In genomic region chr19:45424191-45425058, GRCh38 we compare ENCODE assay signal across 8 cellular contexts. TPM values are rescaled to one million over a fixed set of nuclear protein-coding genes. Genes with fewer than 3 reads are reported as not detected.
DNase-seq lines count a peak whose midpoint lies in the region; ATAC-seq and TF ChIP-seq lines count a peak whose summit lies in the region.

No MANE protein-coding gene starts in this region.

- no peaks in the 10 kb centered on the region for H3K9me2 ChIP-seq in DOHH2 (replicated peaks; ENCODE audit: control insufficient read depth, low read length)

- H3K4me1 ChIP-seq in DOHH2 (ENCODE audit: control insufficient read depth, low read length) (peaks cover 75% of the 10 kb centered on the region), breast epithelium (peaks cover 0 to 8% of the 10 kb centered on the region in 2 donors), spleen (peaks cover 27 to 90% (median 68%) of the 10 kb centered on the region in 6 donors)

- no peaks in the 10 kb centered on the region for H4K20me1 ChIP-seq in DOHH2 (ENCODE audit: control insufficient read depth, insufficient read depth, low read depth, low read length)

- H3K9me3 ChIP-seq in DOHH2 (ENCODE audit: control insufficient read depth, insufficient read depth, low read length) (no peaks in the 10 kb centered on the region), breast epithelium (no peaks in the 10 kb centered on the region), spleen (no peaks in the 10 kb centered on the region)

- peak; percentile 28 for ATAC-seq in HG03097 (IDR thresholded peaks at IDR 0.05; ENCODE audit: low FRiP score, unreplicated experiment)
- no peak for ATAC-seq in HG03520 (IDR thresholded peaks at IDR 0.05; ENCODE audit: unreplicated experiment)

- TF ChIP-seq POLR2A in breast epithelium (IDR thresholded peaks at IDR 0.05) (no peak), spleen (IDR thresholded peaks at IDR 0.05) (no peak)

- intact Hi-C loops in breast epithelium (cut with DNase I; ENCODE audit: low total_unique reads): loop anchor here (10.0 kb wide), 1 partner anchor 50 kb away; no protein-coding TSS in a partner anchor
- intact Hi-C loops in spleen (cut with DNase I; ENCODE audit: low total_unique reads): no loop called here

- peaks cover 16% of the 10 kb centered on the region for H3K79me2 ChIP-seq in DOHH2 (ENCODE audit: control insufficient read depth, low read length)

- peak overlapping the region; percentile 81 for H3K4me3 ChIP-seq in DOHH2 (ENCODE audit: low read length)
- peak overlapping the region; percentile 60 to 83 (median 68) for H3K4me3 ChIP-seq in breast epithelium
- H3K4me3 ChIP-seq in spleen: peak overlapping the region; percentile 55 to 80 (median 66)

- TF ChIP-seq CTCF in DOHH2 (IDR thresholded peaks at IDR 0.05; ENCODE audit: low read depth, low read length, poor library complexity, severe bottlenecking) (no peak), breast epithelium (IDR thresholded peaks at IDR 0.05) (no peak), spleen (IDR thresholded peaks at IDR 0.05 in 8 of 11, conservative IDR thresholded peaks at IDR 0.05 in 3 of 11) (no peak)

- 14 to 32% (median 24%) methylated on average over 24 of the region's 24 CpGs for WGBS in spleen, 5 donors

- peaks cover 18% of the 10 kb centered on the region for H3F3A ChIP-seq in DOHH2 (ENCODE audit: control insufficient read depth, insufficient read depth)

- peak overlapping the region; percentile 92 for H3K4me2 ChIP-seq in DOHH2 (ENCODE audit: low read length)

- H3K27ac ChIP-seq in DOHH2 (ENCODE audit: low read depth, low read length) (peak overlapping the region; percentile 83), breast epithelium (peak overlapping the region; percentile 90 to 97), spleen (peak overlapping the region; percentile 85 to 95 (median 92))

- DNase-seq in SHP77 treated with DMSO at 0.1 percent for 48 hours (lab: John Stamatoyannopoulos, UW) (peak; percentile 53), breast epithelium (ENCODE audit: low spot score in 2 of 2) (no peak), iris pigment epithelial cell (ENCODE audit: low read depth) (peak; percentile 96), spleen (peak; percentile 87), NCI-H1436 treated with DMSO at 0.1 percent for 48 hours (lab: John Stamatoyannopoulos, UW) (no peak)

- H3K36me3 ChIP-seq in DOHH2 (ENCODE audit: control insufficient read depth, low read length): peaks cover 12% of the 10 kb centered on the region
- no peaks in the 10 kb centered on the region for H3K36me3 ChIP-seq in breast epithelium
- peaks cover 0 to 32% (median 10%) of the 10 kb centered on the region in 6 donors for H3K36me3 ChIP-seq in spleen

- H3K27me3 ChIP-seq in DOHH2 (ENCODE audit: control insufficient read depth, low read length) (peaks cover 8% of the 10 kb centered on the region), breast epithelium (no peaks in the 10 kb centered on the region), spleen (replicated peaks in 1 of 7) (peaks cover 0 to 26% (median 9%) of the 10 kb centered on the region in 7 donors)

RNA-seq across cellular contexts. Expression of gene ERCC1, which starts 0.7 kb away (rescaled TPM):
- 10 to 100 TPM; 89.9 to 96.7 (median 91.2) TPM for total RNA-seq in breast epithelium
- total RNA-seq in spleen: 10 to 100 TPM; 47.3 to 69.4 (median 59.7) TPM
- 10 to 100 TPM; 45.3 to 54.6 (median 50.0) TPM for polyA plus RNA-seq in spleen

RNA-seq across cellular contexts. Expression of gene POLR1G, which starts 18.0 kb away (rescaled TPM):
- total RNA-seq in breast epithelium (1 to 10 TPM; 2.6 to 6.9 (median 5.3) TPM), spleen (1 to 10 TPM; 2.6 to 4.3 (median 3.1) TPM)
- polyA plus RNA-seq in spleen: 1 to 10 TPM; 2.1 to 4.3 (median 2.5) TPM

RNA-seq across cellular contexts. Expression of gene PPP1R13L, which starts 19.6 kb away (rescaled TPM):
- total RNA-seq in breast epithelium (10 to 100 TPM in 2 of 3 donors, 1 to 10 TPM in 1; 3.4 to 45.1 (median 34.7) TPM), spleen (10 to 100 TPM in 5 of 7 donors, 1 to 10 TPM in 2; 3.9 to 18.1 (median 12.5) TPM)
- 10 to 100 TPM in 1 of 3 donors, 1 to 10 TPM in 2; 7.5 to 13.2 (median 8.8) TPM for polyA plus RNA-seq in spleen

RNA-seq across cellular contexts. Expression of gene FOSB, which starts 43.4 kb away (rescaled TPM):
- total RNA-seq in breast epithelium (100 to 1,000 TPM in 1 of 3 donors, 10 to 100 TPM in 2; 29.8 to 109 (median 38.4) TPM), spleen (10 to 100 TPM in 2 of 7 donors, 1 to 10 TPM in 4, under 1 TPM in 1; 0.92 to 41.7 (median 1.6) TPM)
- 1 to 10 TPM in 2 of 3 donors, under 1 TPM in 1; 0.42 to 2.2 (median 1.3) TPM for polyA plus RNA-seq in spleen

RNA-seq across cellular contexts. Expression of gene ERCC2, which starts 54.1 kb away (rescaled TPM):
- total RNA-seq in breast epithelium: 10 to 100 TPM in 1 of 3 donors, 1 to 10 TPM in 2; 6.4 to 11.5 (median 9.5) TPM
- total RNA-seq in spleen: 10 to 100 TPM; 12.2 to 22.1 (median 14.7) TPM
- 10 to 100 TPM; 11.5 to 19.1 (median 17.3) TPM for polyA plus RNA-seq in spleen

Comparison
In these comparisons a context has a peak if more than half of its experiments do, and no peak if none do; other contexts are left out.
1. DNase-seq: peak in SHP77 treated with DMSO at 0.1 percent for 48 hours (single experiment), iris pigment epithelial cell (single experiment) and spleen (single experiment); none in breast epithelium (0 of 2) and NCI-H1436 treated with DMSO at 0.1 percent for 48 hours (single experiment).
2. Peak in every context shown above with its lines, with median percentiles within 50 percentile points of each other: H3K27ac ChIP-seq and H3K4me3 ChIP-seq.